Comparison of ENCODE assay signal across 1 cellular context in genomic region chr11:74005721-74006517, GRCh38.
TF ChIP-seq lines count a peak whose summit lies in the region.

No MANE protein-coding gene starts in this region.

TF ChIP-seq in H1, 55 proteins besides CTCF, POLR2A, EP300 and RAD21:
- TF ChIP-seq KDM4A (IDR thresholded peaks at IDR 0.05; ENCODE audit: low read depth, low read length, severe bottlenecking), result no peak
